Comparison of ENCODE assay signal across 2 cellular contexts in the genomic region with DNA sequence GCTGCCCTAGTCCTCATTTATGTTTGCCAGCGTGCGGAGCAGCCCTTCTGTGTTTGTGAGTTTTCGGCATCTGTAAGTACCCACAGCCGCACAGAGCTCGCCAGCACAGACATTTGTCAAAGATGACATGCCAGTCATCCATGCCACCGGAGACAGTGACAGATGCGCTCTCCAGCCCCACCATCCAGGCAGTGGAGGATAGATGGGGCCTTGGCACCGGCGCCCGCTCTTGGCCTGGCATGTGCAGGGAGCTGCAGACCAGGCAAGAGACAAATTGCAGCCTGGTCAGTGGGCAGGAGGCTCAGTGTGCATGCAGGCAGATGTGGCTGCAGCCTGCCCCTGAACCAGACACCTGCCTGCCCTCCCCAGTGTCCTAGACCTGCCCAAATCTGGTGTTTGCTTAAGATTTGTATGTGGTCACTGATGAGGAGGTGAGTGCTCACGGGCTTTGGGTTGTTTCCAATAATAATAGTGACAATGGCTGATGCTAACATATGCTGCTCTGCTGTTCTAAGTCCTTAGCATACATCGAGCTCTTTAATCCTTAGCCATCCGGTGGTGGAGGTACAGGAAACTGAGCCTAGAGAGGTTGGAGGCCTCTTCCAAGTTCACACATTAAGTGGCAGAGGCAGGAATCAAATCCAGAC.
TF ChIP-seq lines count a peak whose summit lies in the region.

No MANE protein-coding gene starts in this region.

TF ChIP-seq in SK-N-SH, 30 proteins besides CTCF, POLR2A, EP300 and RAD21 (continued from another document):
- TF ChIP-seq, protein P1, sequence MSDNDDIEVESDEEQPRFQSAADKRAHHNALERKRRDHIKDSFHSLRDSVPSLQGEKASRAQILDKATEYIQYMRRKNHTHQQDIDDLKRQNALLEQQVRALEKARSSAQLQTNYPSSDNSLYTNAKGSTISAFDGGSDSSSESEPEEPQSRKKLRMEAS (IDR thresholded peaks at IDR 0.05; ENCODE audit: low read depth): no peak
- TF ChIP-seq, protein P2, sequence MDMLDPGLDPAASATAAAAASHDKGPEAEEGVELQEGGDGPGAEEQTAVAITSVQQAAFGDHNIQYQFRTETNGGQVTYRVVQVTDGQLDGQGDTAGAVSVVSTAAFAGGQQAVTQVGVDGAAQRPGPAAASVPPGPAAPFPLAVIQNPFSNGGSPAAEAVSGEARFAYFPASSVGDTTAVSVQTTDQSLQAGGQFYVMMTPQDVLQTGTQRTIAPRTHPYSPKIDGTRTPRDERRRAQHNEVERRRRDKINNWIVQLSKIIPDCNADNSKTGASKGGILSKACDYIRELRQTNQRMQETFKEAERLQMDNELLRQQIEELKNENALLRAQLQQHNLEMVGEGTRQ (IDR thresholded peaks at IDR 0.05; ENCODE audit: borderline replicate concordance, low read depth, low read length): no peak
- no peak for TF ChIP-seq POLR2AphosphoS5 (IDR thresholded peaks at IDR 0.05; ENCODE audit: low read depth, low read length)
- no peak for TF ChIP-seq ELF1 (IDR thresholded peaks at IDR 0.05)
- TF ChIP-seq RCOR1 (IDR thresholded peaks at IDR 0.05; ENCODE audit: low read length): no peak
- TF ChIP-seq SIN3A (IDR thresholded peaks at IDR 0.05; ENCODE audit: borderline replicate concordance, low read depth, low read length): no peak
- TF ChIP-seq, protein P3, sequence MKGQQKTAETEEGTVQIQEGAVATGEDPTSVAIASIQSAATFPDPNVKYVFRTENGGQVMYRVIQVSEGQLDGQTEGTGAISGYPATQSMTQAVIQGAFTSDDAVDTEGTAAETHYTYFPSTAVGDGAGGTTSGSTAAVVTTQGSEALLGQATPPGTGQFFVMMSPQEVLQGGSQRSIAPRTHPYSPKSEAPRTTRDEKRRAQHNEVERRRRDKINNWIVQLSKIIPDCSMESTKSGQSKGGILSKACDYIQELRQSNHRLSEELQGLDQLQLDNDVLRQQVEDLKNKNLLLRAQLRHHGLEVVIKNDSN (IDR thresholded peaks at IDR 0.05; ENCODE audit: borderline replicate concordance, low read depth): no peak
- no peak for TF ChIP-seq FOSL2 (IDR thresholded peaks at IDR 0.05; ENCODE audit: borderline replicate concordance, low read depth)

TF ChIP-seq in SK-N-SH treated with all-trans-retinoic acid at 6 μM for 48 hours, 23 proteins besides CTCF, POLR2A, EP300 and RAD21 (continued from another document):
- TF ChIP-seq, protein P4, sequence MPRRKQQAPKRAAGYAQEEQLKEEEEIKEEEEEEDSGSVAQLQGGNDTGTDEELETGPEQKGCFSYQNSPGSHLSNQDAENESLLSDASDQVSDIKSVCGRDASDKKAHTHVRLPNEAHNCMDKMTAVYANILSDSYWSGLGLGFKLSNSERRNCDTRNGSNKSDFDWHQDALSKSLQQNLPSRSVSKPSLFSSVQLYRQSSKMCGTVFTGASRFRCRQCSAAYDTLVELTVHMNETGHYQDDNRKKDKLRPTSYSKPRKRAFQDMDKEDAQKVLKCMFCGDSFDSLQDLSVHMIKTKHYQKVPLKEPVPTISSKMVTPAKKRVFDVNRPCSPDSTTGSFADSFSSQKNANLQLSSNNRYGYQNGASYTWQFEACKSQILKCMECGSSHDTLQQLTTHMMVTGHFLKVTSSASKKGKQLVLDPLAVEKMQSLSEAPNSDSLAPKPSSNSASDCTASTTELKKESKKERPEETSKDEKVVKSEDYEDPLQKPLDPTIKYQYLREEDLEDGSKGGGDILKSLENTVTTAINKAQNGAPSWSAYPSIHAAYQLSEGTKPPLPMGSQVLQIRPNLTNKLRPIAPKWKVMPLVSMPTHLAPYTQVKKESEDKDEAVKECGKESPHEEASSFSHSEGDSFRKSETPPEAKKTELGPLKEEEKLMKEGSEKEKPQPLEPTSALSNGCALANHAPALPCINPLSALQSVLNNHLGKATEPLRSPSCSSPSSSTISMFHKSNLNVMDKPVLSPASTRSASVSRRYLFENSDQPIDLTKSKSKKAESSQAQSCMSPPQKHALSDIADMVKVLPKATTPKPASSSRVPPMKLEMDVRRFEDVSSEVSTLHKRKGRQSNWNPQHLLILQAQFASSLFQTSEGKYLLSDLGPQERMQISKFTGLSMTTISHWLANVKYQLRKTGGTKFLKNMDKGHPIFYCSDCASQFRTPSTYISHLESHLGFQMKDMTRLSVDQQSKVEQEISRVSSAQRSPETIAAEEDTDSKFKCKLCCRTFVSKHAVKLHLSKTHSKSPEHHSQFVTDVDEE (CRISPR knock-in tag; IDR thresholded peaks at IDR 0.05): no peak
- no peak for TF ChIP-seq PPARA (CRISPR knock-in tag; IDR thresholded peaks at IDR 0.05; ENCODE audit: borderline replicate concordance)
- TF ChIP-seq TOX (CRISPR knock-in tag; IDR thresholded peaks at IDR 0.05; ENCODE audit: borderline replicate concordance): no peak
- no peak for TF ChIP-seq CSDC2 (CRISPR knock-in tag; IDR thresholded peaks at IDR 0.05)
- TF ChIP-seq ESRRG (CRISPR knock-in tag; IDR thresholded peaks at IDR 0.05): no peak
- no peak for TF ChIP-seq ZC3H10 (CRISPR knock-in tag; IDR thresholded peaks at IDR 0.05)
- no peak for TF ChIP-seq ISL1 (CRISPR knock-in tag; IDR thresholded peaks at IDR 0.05)
- TF ChIP-seq SNAI2 (CRISPR knock-in tag; IDR thresholded peaks at IDR 0.05): no peak
- TF ChIP-seq ZFP3 (CRISPR knock-in tag; IDR thresholded peaks at IDR 0.05): no peak
- no peak for TF ChIP-seq ARNTL (CRISPR knock-in tag; IDR thresholded peaks at IDR 0.05; ENCODE audit: borderline replicate concordance, low read depth)
- TF ChIP-seq ZNF565 (CRISPR knock-in tag; conservative IDR thresholded peaks at IDR 0.05; ENCODE audit: low read depth): no peak
- no peak for TF ChIP-seq ZNF8 (CRISPR knock-in tag; IDR thresholded peaks at IDR 0.05)
- no peak for TF ChIP-seq GLIS3 (CRISPR knock-in tag; IDR thresholded peaks at IDR 0.05)
- TF ChIP-seq, protein P5, sequence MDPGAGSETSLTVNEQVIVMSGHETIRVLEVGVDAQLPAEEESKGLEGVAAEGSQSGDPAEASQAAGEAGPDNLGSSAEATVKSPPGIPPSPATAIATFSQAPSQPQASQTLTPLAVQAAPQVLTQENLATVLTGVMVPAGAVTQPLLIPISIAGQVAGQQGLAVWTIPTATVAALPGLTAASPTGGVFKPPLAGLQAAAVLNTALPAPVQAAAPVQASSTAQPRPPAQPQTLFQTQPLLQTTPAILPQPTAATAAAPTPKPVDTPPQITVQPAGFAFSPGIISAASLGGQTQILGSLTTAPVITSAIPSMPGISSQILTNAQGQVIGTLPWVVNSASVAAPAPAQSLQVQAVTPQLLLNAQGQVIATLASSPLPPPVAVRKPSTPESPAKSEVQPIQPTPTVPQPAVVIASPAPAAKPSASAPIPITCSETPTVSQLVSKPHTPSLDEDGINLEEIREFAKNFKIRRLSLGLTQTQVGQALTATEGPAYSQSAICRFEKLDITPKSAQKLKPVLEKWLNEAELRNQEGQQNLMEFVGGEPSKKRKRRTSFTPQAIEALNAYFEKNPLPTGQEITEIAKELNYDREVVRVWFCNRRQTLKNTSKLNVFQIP (CRISPR knock-in tag; IDR thresholded peaks at IDR 0.05; ENCODE audit: borderline replicate concordance, low read depth): no peak
- no peak for TF ChIP-seq OSR1 (CRISPR knock-in tag; IDR thresholded peaks at IDR 0.05)
